1 cellular context compared by ENCODE assay signal in genomic region chr14:39276005-39276404, GRCh38.
TF ChIP-seq lines count a peak whose summit lies in the region.

No MANE protein-coding gene starts in this region.

TF ChIP-seq in GM12878, 131 proteins besides CTCF, POLR2A, EP300 and RAD21:
- TF ChIP-seq IRF4 (IDR thresholded peaks at IDR 0.05; ENCODE audit: low read depth, low read length) (no peak), IRF5 (IDR thresholded peaks at IDR 0.05; ENCODE audit: borderline replicate concordance) (no peak), ESRRA (IDR thresholded peaks at IDR 0.05; ENCODE audit: low read length) (no peak), SUZ12 (IDR thresholded peaks at IDR 0.05; ENCODE audit: unreplicated experiment) (no peak), EGR1 (IDR thresholded peaks at IDR 0.05; ENCODE audit: borderline replicate concordance in 1 of 2, low read depth in 2 of 2, low read length in 2 of 2) (no peak), MYC (IDR thresholded peaks at IDR 0.05; ENCODE audit: insufficient read depth, insufficient read length, insufficient replicate concordance, low read length, severe bottlenecking) (no peak), NFIC (IDR thresholded peaks at IDR 0.05; ENCODE audit: low read depth, low read length) (no peak), E2F4 (IDR thresholded peaks at IDR 0.05; ENCODE audit: low read depth, low read length) (no peak), WRNIP1 (IDR thresholded peaks at IDR 0.05; ENCODE audit: borderline replicate concordance, low read depth, low read length) (no peak), CEBPZ (IDR thresholded peaks at IDR 0.05; ENCODE audit: low read depth, low read length) (no peak), MAX (IDR thresholded peaks at IDR 0.05; ENCODE audit: low read depth, low read length) (no peak), ZNF384 (IDR thresholded peaks at IDR 0.05; ENCODE audit: borderline replicate concordance, low read depth, low read length) (no peak)
